ENCODE assay signal across 8 cellular contexts in genomic region chr10:17645591-17646345, GRCh38. TPM values are rescaled to one million over a fixed set of nuclear protein-coding genes. Genes with fewer than 3 reads are reported as not detected.
A peak's percentile ranks its signal among the peaks of the same experiment; 100 is the strongest.
DNase-seq lines count a peak whose midpoint lies in the region; ATAC-seq, FAIRE-seq and TF ChIP-seq lines count a peak whose summit lies in the region.

No MANE protein-coding gene starts in this region.

- H3K27ac ChIP-seq in Peyer's patch: no peak overlapping the region

- ATAC-seq in central memory CD8-positive, alpha-beta T cell (replicated peaks; ENCODE audit: extremely low read depth, poor library complexity, severe bottlenecking): no peak
- ATAC-seq in naive thymus-derived CD8-positive, alpha-beta T cell: no peak

- H3K4me1 Mint-ChIP-seq in CD14-positive monocyte: peaks cover 54% of the 10 kb centered on the region
- peaks cover 53% of the 10 kb centered on the region for H3K4me1 Mint-ChIP-seq in central memory CD8-positive, alpha-beta T cell
- H3K4me1 Mint-ChIP-seq in naive thymus-derived CD8-positive, alpha-beta T cell: peaks cover 30 to 83% (median 63%) of the 10 kb centered on the region in 4 donors

- peaks cover 0 to 2% (median 2%) of the 10 kb centered on the region in 3 donors for H3K27me3 Mint-ChIP-seq in CD14-positive monocyte (ENCODE audit: low read depth in 3 of 3)
- no peaks in the 10 kb centered on the region for H3K27me3 Mint-ChIP-seq in central memory CD8-positive, alpha-beta T cell
- no peaks in the 10 kb centered on the region for H3K27me3 Mint-ChIP-seq in naive thymus-derived CD8-positive, alpha-beta T cell

- peak overlapping the region in 6 of 7 donors; percentile 19 to 75 (median 56) for H3K27ac Mint-ChIP-seq in CD14-positive monocyte
- peak overlapping the region; percentile 98 for H3K27ac Mint-ChIP-seq in central memory CD8-positive, alpha-beta T cell (ENCODE audit: low read depth)
- peak overlapping the region in 9 of 10 donors; percentile 4 to 100 (median 90) for H3K27ac Mint-ChIP-seq in naive thymus-derived CD8-positive, alpha-beta T cell

- no peaks in the 10 kb centered on the region for H3K9me3 ChIP-seq in Peyer's patch

- no peak for TF ChIP-seq POLR2A in Peyer's patch (IDR thresholded peaks at IDR 0.05)

- intact Hi-C loops in CD14-positive monocyte (cut with micrococcal nuclease): loop anchor here in 1 of 2 donors (10.0 kb wide), 1 partner anchor 1009 kb away; the partner anchor contains the start of genes ARL5B and NSUN6

- peaks cover 0 to 47% (median 5%) of the 10 kb centered on the region in 4 donors for H3K4me1 ChIP-seq in Peyer's patch

- H3K27me3 ChIP-seq in Peyer's patch: no peaks in the 10 kb centered on the region

- H3K36me3 ChIP-seq in Peyer's patch: no peaks in the 10 kb centered on the region

- DNase-seq in CD14-positive monocyte (ENCODE audit: low spot score): no peak
- DNase-seq in Jurkat, Clone E6-1 (ENCODE audit: low read depth, low spot score): no peak
- no peak for DNase-seq in central memory CD8-positive, alpha-beta T cell (ENCODE audit: low spot score in 2 of 2)
- no peak for DNase-seq in naive thymus-derived CD8-positive, alpha-beta T cell
- no peak for DNase-seq in NCI-H526 (lab: John Stamatoyannopoulos, UW)
- no peak for DNase-seq in frontal cortex (ENCODE audit: low spot score in 2 of 2)
- DNase-seq in NCI-H82 (lab: John Stamatoyannopoulos, UW): no peak
- no peak for DNase-seq in Peyer's patch

- FAIRE-seq in frontal cortex (lab: Jason Lieb, UNC): no peak

- peak overlapping the region; percentile 91 for H3K4me3 ChIP-seq in Jurkat, Clone E6-1 (ENCODE audit: low read length)
- H3K4me3 ChIP-seq in Peyer's patch: peak overlapping the region in 1 of 4 donors; percentile 62

- peaks cover 0 to 4% (median 0%) of the 10 kb centered on the region in 7 donors for H3K9me3 Mint-ChIP-seq in CD14-positive monocyte
- H3K9me3 Mint-ChIP-seq in central memory CD8-positive, alpha-beta T cell: no peaks in the 10 kb centered on the region
- H3K9me3 Mint-ChIP-seq in naive thymus-derived CD8-positive, alpha-beta T cell: no peaks in the 10 kb centered on the region

- H3K4me3 Mint-ChIP-seq in CD14-positive monocyte: peak overlapping the region in 1 of 2 donors; percentile 39
- peak overlapping the region; percentile 98 for H3K4me3 Mint-ChIP-seq in central memory CD8-positive, alpha-beta T cell
- H3K4me3 Mint-ChIP-seq in naive thymus-derived CD8-positive, alpha-beta T cell: peak overlapping the region; percentile 58 to 99 (median 98)

- POLR2A ChIA-PET in naive thymus-derived CD8-positive, alpha-beta T cell (lab: Charles Lee): no interaction called here

- TF ChIP-seq CTCF in CD14-positive monocyte (IDR thresholded peaks at IDR 0.05) (no peak), Peyer's patch (IDR thresholded peaks at IDR 0.05) (no peak)

- H3K36me3 Mint-ChIP-seq in CD14-positive monocyte: peaks cover 8 to 11% of the 10 kb centered on the region in 2 donors
- peaks cover 25% of the 10 kb centered on the region for H3K36me3 Mint-ChIP-seq in central memory CD8-positive, alpha-beta T cell (ENCODE audit: insufficient read depth)
- H3K36me3 Mint-ChIP-seq in naive thymus-derived CD8-positive, alpha-beta T cell: peaks cover 0 to 11% (median 3%) of the 10 kb centered on the region in 3 donors

RNA-seq across cellular contexts. Expression of gene STAM, which starts 1.8 kb away (rescaled TPM):
- polyA plus RNA-seq in CD14-positive monocyte: 1 to 10 TPM; 5.5 to 5.9 TPM
- polyA plus RNA-seq in Jurkat, Clone E6-1 (2012; ENCODE audit: insufficient read depth, insufficient read length): 27.7 TPM
- total RNA-seq in naive thymus-derived CD8-positive, alpha-beta T cell: 10 to 100 TPM; 19.5 to 23.8 TPM
- 1 to 10 TPM; 5.9 to 8.3 (median 7.4) TPM for polyA plus RNA-seq in naive thymus-derived CD8-positive, alpha-beta T cell
- 28.9 TPM for total RNA-seq in frontal cortex
- 10 to 100 TPM in 3 of 4 donors, 1 to 10 TPM in 1; 7.9 to 28.1 (median 16.2) TPM for total RNA-seq in Peyer's patch

RNA-seq across cellular contexts. Expression of gene HACD1, which starts 28.6 kb away (rescaled TPM):
- polyA plus RNA-seq in CD14-positive monocyte: 1 to 10 TPM in 1 of 2 donors, under 1 TPM in 1; 0.86 to 1.4 TPM
- 62.4 TPM for polyA plus RNA-seq in Jurkat, Clone E6-1 (2012; ENCODE audit: insufficient read depth, insufficient read length)
- total RNA-seq in naive thymus-derived CD8-positive, alpha-beta T cell: 1 to 10 TPM in 1 of 2 experiments, under 1 TPM in 1; 0.63 to 1.4 TPM
- under 1 TPM; 0.17 to 0.53 (median 0.26) TPM for polyA plus RNA-seq in naive thymus-derived CD8-positive, alpha-beta T cell
- total RNA-seq in frontal cortex: 18.3 TPM
- total RNA-seq in Peyer's patch: 1 to 10 TPM; 1.2 to 5.8 (median 3.7) TPM
